ENCODE assay signal across 8 cellular contexts in the genomic region with DNA sequence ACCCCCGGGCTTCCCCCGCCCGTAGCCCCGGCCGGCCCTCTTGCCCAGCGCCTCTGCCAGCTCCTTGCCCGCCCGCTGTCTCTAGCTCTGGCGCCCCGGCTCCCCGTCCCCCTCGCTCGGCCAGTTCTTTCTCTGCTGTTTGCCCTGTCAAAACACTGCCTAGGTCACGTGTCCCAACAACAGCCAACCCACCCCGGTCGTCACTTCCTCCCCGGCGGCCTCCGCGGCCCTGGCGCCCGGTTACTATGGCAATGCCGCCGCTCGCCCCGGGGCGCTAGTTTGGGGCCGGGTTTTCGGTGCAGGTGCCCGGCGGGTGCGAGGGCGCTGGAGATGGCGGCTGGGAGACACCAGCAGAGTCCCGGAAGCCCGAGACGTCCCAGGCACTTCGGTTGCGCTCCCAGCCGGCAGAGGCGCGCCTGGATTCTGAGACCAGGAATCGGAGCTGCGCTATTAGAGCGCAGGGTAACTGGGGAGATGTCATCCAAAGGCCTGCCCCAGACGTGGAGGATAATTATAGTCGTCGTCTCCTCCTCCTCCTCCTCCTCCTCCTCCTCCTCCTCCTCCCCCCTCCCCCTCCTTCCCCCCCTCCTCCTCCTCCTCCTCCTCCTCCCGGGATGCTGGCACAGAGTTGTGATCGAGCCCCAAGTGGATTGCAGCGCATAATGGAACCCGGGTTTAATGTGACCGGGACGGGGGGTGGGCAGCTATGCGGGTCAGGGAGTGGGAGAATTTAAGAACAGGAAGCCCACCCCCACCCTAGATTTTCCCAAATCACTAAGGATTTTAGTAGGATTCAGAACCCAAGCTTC. TPM values are rescaled to one million over a fixed set of nuclear protein-coding genes. Genes with fewer than 3 reads are reported as not detected.
DNase-seq lines count a peak whose midpoint lies in the region; ATAC-seq and TF ChIP-seq lines count a peak whose summit lies in the region.

A gene with protein sequence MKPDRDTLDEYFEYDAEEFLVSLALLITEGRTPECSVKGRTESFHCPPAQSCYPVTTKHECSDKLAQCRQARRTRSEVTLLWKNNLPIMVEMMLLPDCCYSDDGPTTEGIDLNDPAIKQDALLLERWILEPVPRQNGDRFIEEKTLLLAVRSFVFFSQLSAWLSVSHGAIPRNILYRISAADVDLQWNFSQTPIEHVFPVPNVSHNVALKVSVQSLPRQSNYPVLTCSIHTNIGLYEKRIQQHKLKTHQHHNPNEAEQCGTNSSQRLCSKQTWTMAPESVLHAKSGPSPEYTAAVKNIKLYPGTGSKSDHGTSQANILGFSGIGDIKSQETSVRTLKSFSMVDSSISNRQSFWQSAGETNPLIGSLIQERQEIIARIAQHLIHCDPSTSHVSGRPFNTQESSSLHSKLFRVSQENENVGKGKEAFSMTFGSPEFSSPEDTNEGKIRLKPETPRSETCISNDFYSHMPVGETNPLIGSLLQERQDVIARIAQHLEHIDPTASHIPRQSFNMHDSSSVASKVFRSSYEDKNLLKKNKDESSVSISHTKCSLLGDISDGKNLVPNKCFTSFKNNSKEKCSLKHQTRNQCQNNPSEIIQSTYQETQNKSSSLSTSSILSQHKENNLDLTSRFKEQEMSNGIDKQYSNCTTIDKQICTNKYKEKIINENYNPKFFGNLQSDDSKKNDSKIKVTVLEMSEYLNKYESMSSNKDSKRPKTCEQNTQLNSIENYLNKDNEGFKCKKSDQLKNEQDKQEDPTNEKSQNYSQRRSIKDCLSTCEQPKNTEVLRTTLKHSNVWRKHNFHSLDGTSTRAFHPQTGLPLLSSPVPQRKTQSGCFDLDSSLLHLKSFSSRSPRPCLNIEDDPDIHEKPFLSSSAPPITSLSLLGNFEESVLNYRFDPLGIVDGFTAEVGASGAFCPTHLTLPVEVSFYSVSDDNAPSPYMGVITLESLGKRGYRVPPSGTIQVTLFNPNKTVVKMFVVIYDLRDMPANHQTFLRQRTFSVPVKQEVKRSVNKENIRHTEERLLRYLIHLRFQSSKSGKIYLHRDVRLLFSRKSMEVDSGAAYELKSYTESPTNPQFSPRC (minus strand): TSS at position 157 of the 809 bp plus-strand sequence. CDS start 1,367 bp downstream, outside the sequence.

- peak within 1 kb of the TSS; percentile 95 to 100 (median 100) for H3K4me3 Mint-ChIP-seq in IgD-negative memory B cell

- no peak for TF ChIP-seq CTCF in epithelial cell of proximal tubule (conservative IDR thresholded peaks at IDR 0.05; ENCODE audit: low read depth, low read length)

- peaks cover 2% of the 10 kb centered on the region for H3K36me3 Mint-ChIP-seq in IgD-negative memory B cell

- H3K27ac Mint-ChIP-seq in IgD-negative memory B cell: peak within 1 kb of the TSS; percentile 97 to 100 (median 99)

- peaks cover 51 to 58% (median 55%) of the 10 kb centered on the region in 3 donors for H3K4me1 Mint-ChIP-seq in IgD-negative memory B cell

- H3K27me3 Mint-ChIP-seq in IgD-negative memory B cell: no peaks in the 10 kb centered on the region

- H3K4me3 ChIP-seq in epithelial cell of proximal tubule (ENCODE audit: low read depth, low read length): peak within 1 kb of the TSS; percentile 91

- peak; percentile 84 for DNase-seq in DMS 273 treated with DMSO at 0.1 percent for 48 hours (lab: John Stamatoyannopoulos, UW)
- DNase-seq in OCI-M1 (lab: John Stamatoyannopoulos, UW): peak; percentile 88
- peak; percentile 88 for DNase-seq in activated T-cell treated with anti-CD3 and anti-CD28 coated beads, Interleukin-2, amount 50 U/mL, for 1 hour
- no peak for DNase-seq in epithelial cell of proximal tubule (ENCODE audit: low read depth)
- DNase-seq in mucosa of gallbladder (ENCODE audit: low spot score): peak; percentile 93
- peak; percentile 78 to 82 for DNase-seq in stimulated activated CD8-positive, alpha-beta memory T cell treated with anti-CD3 and anti-CD28 coated beads, Interleukin-4, amount 100 ng/mL, for 4 hours (ENCODE audit: low read depth in 2 of 2, low spot score in 1 of 2)

- H3K9me3 Mint-ChIP-seq in IgD-negative memory B cell: peaks cover 0 to 2% (median 0%) of the 10 kb centered on the region in 3 donors

- ATAC-seq in GM21528 (IDR thresholded peaks at IDR 0.05; ENCODE audit: low FRiP score, unreplicated experiment): peak; percentile 59

RNA-seq across cellular contexts. Expression of the gene that starts here (rescaled TPM):
- 29.0 TPM for polyA plus RNA-seq in IgD-negative memory B cell
- total RNA-seq in epithelial cell of proximal tubule: 5.3 and 5.4 TPM in 2 replicates
- total RNA-seq in mucosa of gallbladder: 40.4 TPM
